ENCODE assay signal across 15 cellular contexts in genomic region chr9:112757940-112758339, GRCh38.
"Had no signal": no experiment of that assay in that cellular context is flagged by ENCODE, and none has a peak within 500 bp of the region (broad histone marks: within the 10 kb centered on the region; RNA-seq: fewer than 3 reads in every experiment).

No MANE protein-coding gene starts in this region.

- H3K4me3 Mint-ChIP-seq: activated CD4-positive, alpha-beta T cell treated with anti-CD3 and anti-CD28 coated beads for 36 hours; activated naive CD8-positive, alpha-beta T cell treated with anti-CD3 and anti-CD28 coated beads for 36 hours; central memory CD8-positive, alpha-beta T cell; stimulated activated naive CD8-positive, alpha-beta T cell treated with anti-CD3 and anti-CD28 coated beads, Interleukin-15, Interleukin-2, amounts not matched to agents 100 ng/mL and 50 ng/mL, for 24 hours; T-helper 2 cell treated with Interferon-gamma antibody and Interleukin-4, amounts not matched to agents 5 μg/mL and 100 μg/mL, for 36 hours; type B pancreatic cell had no signal

- H3K4me3 ChIP-seq: body of pancreas, coronary artery, right atrium auricular region, suprapubic skin had no signal

- H3K27ac ChIP-seq: body of pancreas, coronary artery, right atrium auricular region, suprapubic skin had no signal

- H3K36me3 ChIP-seq: right atrium auricular region, suprapubic skin had no signal

- H3K27me3 ChIP-seq: body of pancreas, right atrium auricular region, suprapubic skin had no signal

- H3K9me3 Mint-ChIP-seq: activated naive CD8-positive, alpha-beta T cell treated with anti-CD3 and anti-CD28 coated beads for 36 hours; central memory CD8-positive, alpha-beta T cell; stimulated activated naive CD8-positive, alpha-beta T cell treated with anti-CD3 and anti-CD28 coated beads, Interleukin-15, Interleukin-2, amounts not matched to agents 100 ng/mL and 50 ng/mL, for 24 hours; T-helper 2 cell treated with Interferon-gamma antibody and Interleukin-4, amounts not matched to agents 5 μg/mL and 100 μg/mL, for 36 hours; type B pancreatic cell had no signal

- H3K9me3 ChIP-seq: body of pancreas, right atrium auricular region, suprapubic skin had no signal

- H3K27ac Mint-ChIP-seq: activated CD4-positive, alpha-beta T cell treated with anti-CD3 and anti-CD28 coated beads for 36 hours; activated naive CD8-positive, alpha-beta T cell treated with anti-CD3 and anti-CD28 coated beads for 36 hours; stimulated activated naive CD8-positive, alpha-beta T cell treated with anti-CD3 and anti-CD28 coated beads, Interleukin-15, Interleukin-2, amounts not matched to agents 100 ng/mL and 50 ng/mL, for 24 hours; T-helper 2 cell treated with Interferon-gamma antibody and Interleukin-4, amounts not matched to agents 5 μg/mL and 100 μg/mL, for 36 hours; type B pancreatic cell had no signal

- ATAC-seq: activated CD4-positive, alpha-beta T cell treated with anti-CD3 and anti-CD28 coated beads for 36 hours; body of pancreas had no signal

- DNase-seq: activated CD4-positive, alpha-beta T cell treated with anti-CD3 and anti-CD28 coated beads for 36 hours; activated CD4-positive, alpha-beta T cell treated with anti-CD3 and anti-CD28 coated beads, Interleukin-2, amount 50 U/mL, for 48 hours; activated naive CD4-positive, alpha-beta T cell; activated naive CD8-positive, alpha-beta T cell treated with anti-CD3 and anti-CD28 coated beads for 36 hours; body of pancreas; head of caudate nucleus; left ventricle myocardium superior had no signal

- H3K27me3 Mint-ChIP-seq: activated CD4-positive, alpha-beta T cell treated with anti-CD3 and anti-CD28 coated beads for 36 hours; activated naive CD8-positive, alpha-beta T cell treated with anti-CD3 and anti-CD28 coated beads for 36 hours; central memory CD8-positive, alpha-beta T cell; progenitor cell of endocrine pancreas; stimulated activated naive CD8-positive, alpha-beta T cell treated with anti-CD3 and anti-CD28 coated beads, Interleukin-15, Interleukin-2, amounts not matched to agents 100 ng/mL and 50 ng/mL, for 24 hours; type B pancreatic cell had no signal

- H3K36me3 Mint-ChIP-seq: activated naive CD8-positive, alpha-beta T cell treated with anti-CD3 and anti-CD28 coated beads for 36 hours; type B pancreatic cell had no signal
